ENCODE assay signal across 8 cellular contexts in genomic region chr2:64228126-64228678, GRCh38.
A peak's percentile ranks its signal among the peaks of the same experiment; 100 is the strongest.
DNase-seq lines count a peak whose midpoint lies in the region; ATAC-seq and TF ChIP-seq lines count a peak whose summit lies in the region.

No MANE protein-coding gene starts in this region.

- H3K4me3 Mint-ChIP-seq in nephron = peak overlapping the region; percentile 86 to 88 (median 88)

- H3K27ac Mint-ChIP-seq in nephron = peak overlapping the region; percentile 94 to 98 (median 98)

- peaks cover 48% of the 10 kb centered on the region for H3K4me1 Mint-ChIP-seq in nephron

- peak overlapping the region; percentile 56 for H3K4me3 ChIP-seq in fibroblast of villous mesenchyme (ENCODE audit: low read depth, low read length)

- H3K36me3 Mint-ChIP-seq in nephron (ENCODE audit: low read depth) = no peaks in the 10 kb centered on the region

- H3K9me3 Mint-ChIP-seq in nephron = no peaks in the 10 kb centered on the region

- DNase-seq in DMS53 (lab: John Stamatoyannopoulos, UW) (peak; percentile 91), HuH-7.5 (ENCODE audit: low spot score) (peak; percentile 53), activated gamma-delta T cell (lab: John Stamatoyannopoulos, UW) (peak; percentile 12), fibroblast of villous mesenchyme (ENCODE audit: low read depth) (peak; percentile 67)

- TF ChIP-seq CTCF in fibroblast of villous mesenchyme (IDR thresholded peaks at IDR 0.05; ENCODE audit: insufficient read depth, low read depth, low read length) = peak; percentile 8
- no peak for TF ChIP-seq CTCF in nephron (IDR thresholded peaks at IDR 0.05; ENCODE audit: unreplicated experiment in 3 of 3)

- ATAC-seq in GM21529 (IDR thresholded peaks at IDR 0.05; ENCODE audit: unreplicated experiment) = peak; percentile 98

- peaks cover 3% of the 10 kb centered on the region for H3K27me3 Mint-ChIP-seq in nephron (ENCODE audit: low read depth)

- H3K27ac ChIP-seq in temporal lobe (ENCODE audit: low read depth, low read length) = peak overlapping the region; percentile 94

TF ChIP-seq in PFSK-1, 5 proteins besides CTCF, POLR2A, EP300 and RAD21:
- TF ChIP-seq, protein P1, sequence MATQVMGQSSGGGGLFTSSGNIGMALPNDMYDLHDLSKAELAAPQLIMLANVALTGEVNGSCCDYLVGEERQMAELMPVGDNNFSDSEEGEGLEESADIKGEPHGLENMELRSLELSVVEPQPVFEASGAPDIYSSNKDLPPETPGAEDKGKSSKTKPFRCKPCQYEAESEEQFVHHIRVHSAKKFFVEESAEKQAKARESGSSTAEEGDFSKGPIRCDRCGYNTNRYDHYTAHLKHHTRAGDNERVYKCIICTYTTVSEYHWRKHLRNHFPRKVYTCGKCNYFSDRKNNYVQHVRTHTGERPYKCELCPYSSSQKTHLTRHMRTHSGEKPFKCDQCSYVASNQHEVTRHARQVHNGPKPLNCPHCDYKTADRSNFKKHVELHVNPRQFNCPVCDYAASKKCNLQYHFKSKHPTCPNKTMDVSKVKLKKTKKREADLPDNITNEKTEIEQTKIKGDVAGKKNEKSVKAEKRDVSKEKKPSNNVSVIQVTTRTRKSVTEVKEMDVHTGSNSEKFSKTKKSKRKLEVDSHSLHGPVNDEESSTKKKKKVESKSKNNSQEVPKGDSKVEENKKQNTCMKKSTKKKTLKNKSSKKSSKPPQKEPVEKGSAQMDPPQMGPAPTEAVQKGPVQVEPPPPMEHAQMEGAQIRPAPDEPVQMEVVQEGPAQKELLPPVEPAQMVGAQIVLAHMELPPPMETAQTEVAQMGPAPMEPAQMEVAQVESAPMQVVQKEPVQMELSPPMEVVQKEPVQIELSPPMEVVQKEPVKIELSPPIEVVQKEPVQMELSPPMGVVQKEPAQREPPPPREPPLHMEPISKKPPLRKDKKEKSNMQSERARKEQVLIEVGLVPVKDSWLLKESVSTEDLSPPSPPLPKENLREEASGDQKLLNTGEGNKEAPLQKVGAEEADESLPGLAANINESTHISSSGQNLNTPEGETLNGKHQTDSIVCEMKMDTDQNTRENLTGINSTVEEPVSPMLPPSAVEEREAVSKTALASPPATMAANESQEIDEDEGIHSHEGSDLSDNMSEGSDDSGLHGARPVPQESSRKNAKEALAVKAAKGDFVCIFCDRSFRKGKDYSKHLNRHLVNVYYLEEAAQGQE (IDR thresholded peaks at IDR 0.05; ENCODE audit: insufficient read depth in 1 of 2, low read depth in 2 of 2, low read length in 2 of 2) = no peak
- TF ChIP-seq FOXP2 (optimal IDR thresholded peaks at IDR 0.05; ENCODE audit: borderline replicate concordance, extremely low read depth, extremely low read length, insufficient read depth) = peak; percentile 77

Comparison
In these comparisons a context has a peak if more than half of its experiments do, and no peak if none do; other contexts are left out.
1. Peak in every context shown above with its lines: DNase-seq, ATAC-seq, H3K4me3 ChIP-seq and H3K27ac ChIP-seq.
2. DNase-seq: peak in every context shown above with its lines; median percentile 91 in DMS53; 67 in fibroblast of villous mesenchyme; 53 in HuH-7.5; 12 in activated gamma-delta T cell.